ENCODE assay signal across 8 cellular contexts in genomic region chr15:68053997-68054657, GRCh38. TPM values are rescaled to one million over a fixed set of nuclear protein-coding genes. Genes with fewer than 3 reads are reported as not detected.
A peak's percentile ranks its signal among the peaks of the same experiment; 100 is the strongest.
DNase-seq lines count a peak whose midpoint lies in the region; ATAC-seq and TF ChIP-seq lines count a peak whose summit lies in the region.

Gene PIAS1 (plus strand): TSS chr15:68054315. CDS start chr15:68054327, 12 bp downstream.

- H3K36me3 Mint-ChIP-seq in endothelial cell (ENCODE audit: low read depth, unreplicated experiment) (no peaks in the 10 kb centered on the region), mesothelial cell of epicardium (no peaks in the 10 kb centered on the region)

- H3K27me3 ChIP-seq in OCI-LY1 (ENCODE audit: insufficient read depth, low read length), result no peaks in the 10 kb centered on the region

- peak within 1 kb of the TSS; percentile 74 for H3K9ac ChIP-seq in OCI-LY1 (ENCODE audit: low read length)

- H3K9me3 ChIP-seq in OCI-LY1 (ENCODE audit: low read length), result no peaks in the 10 kb centered on the region

- no peaks in the 10 kb centered on the region for H3K9me2 ChIP-seq in OCI-LY1 (ENCODE audit: low read depth, low read length)

- peaks cover 46% of the 10 kb centered on the region for H3K79me2 ChIP-seq in OCI-LY1 (ENCODE audit: insufficient read depth, low read length)

- H2AFZ ChIP-seq in OCI-LY1 (ENCODE audit: low read length), result peak within 1 kb of the TSS; percentile 35; the same call in 1 of the 2 replicates

- peaks cover 51% of the 10 kb centered on the region for H3K4me1 ChIP-seq in OCI-LY1 (ENCODE audit: insufficient read depth, low read length, severe bottlenecking)

- no peaks in the 10 kb centered on the region for H4K20me1 ChIP-seq in OCI-LY1 (ENCODE audit: insufficient read depth, low read length)

- DNase-seq in D341Med (ENCODE audit: low spot score) (peak; percentile 99), HuH-7 (ENCODE audit: low spot score) (peak; percentile 91), endothelial cell (ENCODE audit: low spot score) (peak; percentile 93), mesothelial cell of epicardium (ENCODE audit: low spot score in 2 of 2, unreplicated experiment in 2 of 2) (peak; percentile 87 to 93)
- DNase-seq in activated CD8-positive, alpha-beta memory T cell treated with anti-CD3 and anti-CD28 coated beads, Interleukin-2, amount 50 U/mL, for 4 hours, result peak; percentile 94
- peak; percentile 87 to 90 for DNase-seq in stimulated activated CD8-positive, alpha-beta memory T cell treated with anti-CD3 and anti-CD28 coated beads, Interleukin-15, amount 100 ng/mL, for 4 hours (ENCODE audit: low read depth in 2 of 2)

- no peaks in the 10 kb centered on the region for H3K9me3 Mint-ChIP-seq in endothelial cell (ENCODE audit: unreplicated experiment)
- H3K9me3 Mint-ChIP-seq in mesothelial cell of epicardium, result no peaks in the 10 kb centered on the region

- peak within 1 kb of the TSS; percentile 94 for H3K27ac Mint-ChIP-seq in endothelial cell (ENCODE audit: unreplicated experiment)
- peak within 1 kb of the TSS; percentile 91 for H3K27ac Mint-ChIP-seq in mesothelial cell of epicardium

- peaks cover 5% of the 10 kb centered on the region; the same call in 1 of the 2 replicates for H3K36me3 ChIP-seq in OCI-LY1 (ENCODE audit: insufficient read depth, low read length)

- H3K4me3 Mint-ChIP-seq in endothelial cell (ENCODE audit: unreplicated experiment), result peak within 1 kb of the TSS; percentile 99
- H3K4me3 Mint-ChIP-seq in mesothelial cell of epicardium, result peak within 1 kb of the TSS; percentile 85

- peak within 1 kb of the TSS; percentile 76 for H3K27ac ChIP-seq in OCI-LY1 (ENCODE audit: low read depth, low read length, poor library complexity, severe bottlenecking)

- H3K4me2 ChIP-seq in OCI-LY1 (ENCODE audit: low read length), result peak within 1 kb of the TSS; percentile 78

- ATAC-seq in GM21515 (IDR thresholded peaks at IDR 0.05; ENCODE audit: unreplicated experiment), result peak; percentile 79

- peak within 1 kb of the TSS; percentile 74 for H3K4me3 ChIP-seq in OCI-LY1 (ENCODE audit: low read depth, low read length, poor library complexity, severe bottlenecking)

- peaks cover 5% of the 10 kb centered on the region for H3K27me3 Mint-ChIP-seq in endothelial cell (ENCODE audit: unreplicated experiment)
- H3K27me3 Mint-ChIP-seq in mesothelial cell of epicardium (ENCODE audit: low read depth), result no peaks in the 10 kb centered on the region

- 0 out of 2 replicates have a peak, but pooled peaks cover 4% of the 10 kb centered on the region for H3F3A ChIP-seq in OCI-LY1 (ENCODE audit: insufficient read depth, low read length)

- H3K4me1 Mint-ChIP-seq in endothelial cell (ENCODE audit: unreplicated experiment) (peaks cover 24% of the 10 kb centered on the region), mesothelial cell of epicardium (peaks cover 32% of the 10 kb centered on the region)

- TF ChIP-seq CTCF in OCI-LY1 (IDR thresholded peaks at IDR 0.05; ENCODE audit: low read length) (peak; percentile 23; the same call in 1 of the 2 replicates), endothelial cell (IDR thresholded peaks at IDR 0.05; ENCODE audit: unreplicated experiment) (no peak), mesothelial cell of epicardium (IDR thresholded peaks at IDR 0.05; ENCODE audit: unreplicated experiment) (no peak)

RNA-seq across cellular contexts. Expression of gene PIAS1, which starts in this region (rescaled TPM):
- total RNA-seq in endothelial cell (ENCODE audit: unreplicated experiment) (67.8 TPM), mesothelial cell of epicardium (68.2 to 71.1 TPM (median 69.2 TPM) in 3 replicates)

Comparison
In these comparisons a context has a peak if more than half of its experiments do, and no peak if none do; other contexts are left out.
1. Peak in every context shown above with its lines: DNase-seq, ATAC-seq, H3K4me3 ChIP-seq and H3K27ac ChIP-seq.